1 cellular context compared by ENCODE assay signal in genomic region chr6:15401120-15401519, GRCh38.
TF ChIP-seq lines count a peak whose summit lies in the region.

No MANE protein-coding gene starts in this region.

TF ChIP-seq in K562, 482 proteins besides CTCF, POLR2A, EP300 and RAD21 (continued from another document):
- no peak for TF ChIP-seq RREB1 (CRISPR knock-in tag; IDR thresholded peaks at IDR 0.05)
- no peak for TF ChIP-seq SIRT6 (IDR thresholded peaks at IDR 0.05; ENCODE audit: low read depth, low read length)
- no peak for TF ChIP-seq ZNF512 (tag; IDR thresholded peaks at IDR 0.05)
- no peak for TF ChIP-seq SAFB2 (IDR thresholded peaks at IDR 0.05; ENCODE audit: borderline replicate concordance, low read depth, low read length, severe bottlenecking)
TF ChIP-seq in K562: peak in this region for 0.
